ENCODE assay signal across 1 cellular context in the genomic region with DNA sequence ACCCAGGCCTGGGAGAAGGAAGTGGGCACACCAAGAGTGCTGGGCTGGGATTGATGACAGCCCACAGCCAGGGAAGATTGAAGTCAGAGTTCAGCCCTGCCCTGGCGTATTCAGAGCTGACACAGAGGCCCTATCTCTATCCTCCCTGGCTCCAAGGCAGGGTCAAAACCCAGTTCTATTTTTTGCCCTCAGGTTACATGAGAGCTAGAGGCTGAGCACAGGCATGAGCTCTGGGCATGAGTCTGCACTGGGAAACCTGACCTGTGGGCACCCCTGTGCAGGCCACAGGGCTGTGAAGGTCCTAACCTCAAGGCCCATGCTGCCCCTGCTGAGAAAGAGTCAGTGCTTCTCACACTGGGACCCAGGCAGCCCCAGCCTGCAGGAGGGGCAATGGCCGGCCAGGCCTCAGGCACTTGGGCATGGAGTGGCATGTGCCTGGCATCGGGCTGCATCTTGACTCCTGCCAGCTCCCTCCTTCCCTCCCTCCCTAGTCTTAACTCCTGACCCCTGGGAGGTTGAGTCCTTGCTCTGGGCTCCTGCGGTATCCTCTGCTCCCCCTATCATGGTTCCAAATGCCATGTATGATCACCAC.
TF ChIP-seq lines count a peak whose summit lies in the region.

No MANE protein-coding gene starts in this region.

TF ChIP-seq in H1, 55 proteins besides CTCF, POLR2A, EP300 and RAD21:
- TF ChIP-seq NANOG (IDR thresholded peaks at IDR 0.05; ENCODE audit: insufficient read depth, low read depth, low read length, poor library complexity, severe bottlenecking) (no peak), TAF1 (IDR thresholded peaks at IDR 0.05; ENCODE audit: low read depth, low read length) (no peak), SP4 (IDR thresholded peaks at IDR 0.05; ENCODE audit: low read length) (no peak), POLR2AphosphoS5 (IDR thresholded peaks at IDR 0.05; ENCODE audit: low read depth, low read length) (no peak), TCF12 (IDR thresholded peaks at IDR 0.05; ENCODE audit: low read depth, low read length) (no peak), CBX8 (IDR thresholded peaks at IDR 0.05; ENCODE audit: borderline replicate concordance, low read depth, low read length) (no peak), KDM4A (IDR thresholded peaks at IDR 0.05; ENCODE audit: low read depth, low read length, severe bottlenecking) (no peak), EZH2 (IDR thresholded peaks at IDR 0.05; ENCODE audit: low read depth, low read length, severe bottlenecking) (no peak), GTF2F1 (IDR thresholded peaks at IDR 0.05; ENCODE audit: borderline replicate concordance, low read depth, low read length) (no peak), CTBP2 (IDR thresholded peaks at IDR 0.05; ENCODE audit: borderline replicate concordance, insufficient read depth, insufficient read length, low read length) (no peak), KDM5A (IDR thresholded peaks at IDR 0.05; ENCODE audit: low read length) (no peak)
